ENCODE assay signal across 12 cellular contexts in genomic region chr13:107586216-107586615, GRCh38.
"Had no signal": no experiment of that assay in that cellular context is flagged by ENCODE, and none has a peak within 500 bp of the region (broad histone marks: within the 10 kb centered on the region; RNA-seq: fewer than 3 reads in every experiment).

No MANE protein-coding gene starts in this region.

- H3K4me3 Mint-ChIP-seq: activated CD4-positive, alpha-beta memory T cell treated with anti-CD3 and anti-CD28 coated beads for 36 hours; activated naive CD8-positive, alpha-beta T cell treated with anti-CD3 and anti-CD28 coated beads for 36 hours; activated T-cell treated with anti-CD3 and anti-CD28 coated beads, Interleukin-2, amount 50 U/mL, for 4 hours; naive thymus-derived CD4-positive, alpha-beta T cell had no signal

- H3K4me1 Mint-ChIP-seq: activated naive CD8-positive, alpha-beta T cell treated with anti-CD3 and anti-CD28 coated beads for 36 hours; naive thymus-derived CD4-positive, alpha-beta T cell had no signal

- H3K9me3 Mint-ChIP-seq: activated CD4-positive, alpha-beta memory T cell treated with anti-CD3 and anti-CD28 coated beads for 36 hours; activated naive CD8-positive, alpha-beta T cell treated with anti-CD3 and anti-CD28 coated beads for 36 hours had no signal

- H3K36me3 Mint-ChIP-seq: activated CD4-positive, alpha-beta memory T cell treated with anti-CD3 and anti-CD28 coated beads for 36 hours; activated naive CD8-positive, alpha-beta T cell treated with anti-CD3 and anti-CD28 coated beads for 36 hours; naive thymus-derived CD4-positive, alpha-beta T cell had no signal

- DNase-seq: activated CD4-positive, alpha-beta memory T cell treated with anti-CD3 and anti-CD28 coated beads for 36 hours; activated CD4-positive, CD25-positive, alpha-beta regulatory T cell treated with anti-CD3 and anti-CD28 coated beads, Interleukin-2, amount 50 U/mL, for 72 hours; activated effector memory CD4-positive, alpha-beta T cell treated with anti-CD3 and anti-CD28 coated beads, Interleukin-2, amount 50 U/mL, for 16 hours; activated naive CD8-positive, alpha-beta T cell treated with anti-CD3 and anti-CD28 coated beads for 36 hours; activated T-cell treated with anti-CD3 and anti-CD28 coated beads, Interleukin-2, amount 50 U/mL, for 4 hours; colonic mucosa; effector CD4-positive, alpha-beta T cell; glutamatergic neuron; left colon; naive thymus-derived CD4-positive, alpha-beta T cell; tibial artery; uterus had no signal

- H3K27me3 Mint-ChIP-seq: activated CD4-positive, alpha-beta memory T cell treated with anti-CD3 and anti-CD28 coated beads for 36 hours; activated naive CD8-positive, alpha-beta T cell treated with anti-CD3 and anti-CD28 coated beads for 36 hours; naive thymus-derived CD4-positive, alpha-beta T cell had no signal

- H3K27ac Mint-ChIP-seq: activated CD4-positive, alpha-beta memory T cell treated with anti-CD3 and anti-CD28 coated beads for 36 hours; activated naive CD8-positive, alpha-beta T cell treated with anti-CD3 and anti-CD28 coated beads for 36 hours; naive thymus-derived CD4-positive, alpha-beta T cell had no signal
